In the genomic region with DNA sequence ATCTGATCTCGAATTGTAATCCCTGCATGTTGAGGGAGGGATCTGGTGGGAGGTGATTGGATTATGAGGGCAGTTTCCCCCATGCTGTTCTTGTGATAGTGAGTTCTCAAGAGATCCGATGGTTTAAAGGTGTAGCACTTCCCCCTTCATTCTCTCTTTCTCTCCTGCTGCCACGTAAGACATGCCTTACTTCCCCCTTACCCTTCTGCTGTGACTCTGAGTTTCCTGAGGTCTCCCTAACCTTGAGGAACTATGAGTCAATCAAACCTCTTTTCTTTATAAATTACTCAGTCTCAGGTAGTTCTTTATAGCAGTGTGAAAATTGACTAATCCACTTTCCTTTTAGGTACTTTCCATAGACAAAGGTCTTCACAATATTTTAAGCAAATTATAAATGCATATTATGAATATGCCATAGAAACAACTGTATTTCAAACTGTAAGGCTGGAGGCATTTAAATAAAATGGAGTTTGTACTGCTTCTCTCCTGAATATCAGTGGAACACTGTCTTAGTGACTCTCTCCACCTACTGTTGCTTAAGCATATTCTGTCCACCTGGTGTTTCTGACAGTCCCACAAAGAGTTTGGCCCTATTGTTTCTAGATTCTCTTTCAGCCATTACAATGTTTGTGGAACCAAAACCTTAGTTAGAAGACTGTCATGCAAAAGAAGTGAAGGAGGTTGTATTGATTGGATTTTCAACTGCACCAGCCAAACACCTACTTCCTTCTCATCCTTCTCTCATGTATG, we compare ENCODE assay signal across 17 cellular contexts. TPM values are rescaled to one million over a fixed set of nuclear protein-coding genes. Genes with fewer than 3 reads are reported as not detected.
A peak's percentile ranks its signal among the peaks of the same experiment; 100 is the strongest.
DNase-seq lines count a peak whose midpoint lies in the region; ATAC-seq and TF ChIP-seq lines count a peak whose summit lies in the region.
"Had no signal": no experiment of that assay in that cellular context is flagged by ENCODE, and none has a peak within 500 bp of the region (broad histone marks: within the 10 kb centered on the region; RNA-seq: fewer than 3 reads in every experiment).

No MANE protein-coding gene starts in this region.

- no peaks in the 10 kb centered on the region for H3K36me3 ChIP-seq in MM.1S (replicated peaks; ENCODE audit: insufficient read depth, low read length)
- H3K36me3 ChIP-seq: gastroesophageal sphincter, prostate gland, SJCRH30, stomach had no signal

- TF ChIP-seq CTCF in MM.1S (IDR thresholded peaks at IDR 0.05; ENCODE audit: low read length): no peak; the same call in 1 of the 2 replicates

- ATAC-seq in GM21619 (IDR thresholded peaks at IDR 0.05; ENCODE audit: unreplicated experiment): peak; percentile 31
- ATAC-seq in stimulated activated effector memory CD8-positive, alpha-beta T cell treated with anti-CD3 and anti-CD28 coated beads, Interleukin-12 subunit alpha, Interleukin-12 subunit beta, amount 100 ng/mL, for 72 hours: peak; percentile 77
- no peak for ATAC-seq in GM21360 (IDR thresholded peaks at IDR 0.05; ENCODE audit: unreplicated experiment)
- ATAC-seq: gastroesophageal sphincter had no signal

- no peaks in the 10 kb centered on the region for H3K9me3 Mint-ChIP-seq in activated naive CD4-positive, alpha-beta T cell treated with anti-CD3 and anti-CD28 coated beads, Interleukin-2, amount 50 U/mL, for 24 hours
- H3K9me3 Mint-ChIP-seq in stimulated activated effector memory CD8-positive, alpha-beta T cell treated with anti-CD3 and anti-CD28 coated beads, Interleukin-12 subunit alpha, Interleukin-12 subunit beta, amount 100 ng/mL, for 72 hours: no peaks in the 10 kb centered on the region

- no peak overlapping the region; the same call in 1 of the 2 replicates for H3K4me2 ChIP-seq in MM.1S (ENCODE audit: low read depth, low read length)

- peaks cover 5% of the 10 kb centered on the region for H3K27me3 Mint-ChIP-seq in activated naive CD4-positive, alpha-beta T cell treated with anti-CD3 and anti-CD28 coated beads, Interleukin-2, amount 50 U/mL, for 24 hours

- H3K9me2 ChIP-seq in MM.1S (replicated peaks; ENCODE audit: insufficient read depth, low read length): no peaks in the 10 kb centered on the region

- no peaks in the 10 kb centered on the region for H4K20me1 ChIP-seq in MM.1S (ENCODE audit: insufficient read depth, low read length)

- no peak overlapping the region for H3K9ac ChIP-seq in MM.1S (ENCODE audit: low read length)

- no peak overlapping the region for H3K4me3 ChIP-seq in MM.1S (ENCODE audit: low read length)
- H3K4me3 ChIP-seq: gastroesophageal sphincter, prostate gland, SJCRH30, stomach had no signal

- no peak for DNase-seq in activated naive CD4-positive, alpha-beta T cell treated with Interleukin-2 at 50 U/mL for 16 hours
- no peak for DNase-seq in MM.1S
- DNase-seq in stimulated activated effector memory CD8-positive, alpha-beta T cell treated with anti-CD3 and anti-CD28 coated beads, Interleukin-12 subunit alpha, Interleukin-12 subunit beta, amount 100 ng/mL, for 72 hours (ENCODE audit: low spot score in 2 of 2): peak in 1 of 2 donors; percentile 56
- DNase-seq in occipital lobe (lab: John Stamatoyannopoulos, UW): no peak
- DNase-seq in glomerular visceral epithelial cell (ENCODE audit: extremely low spot score): no peak
- DNase-seq: AML-193, HCEC 1CT, midbrain, NCI-H2029, NCI-H748 treated with DMSO at 0.1 percent for 48 hours, SJCRH30, stomach had no signal

- peaks cover 7% of the 10 kb centered on the region for H3F3A ChIP-seq in MM.1S (ENCODE audit: insufficient read depth, low read length)

- peaks cover 52% of the 10 kb centered on the region for H3K4me1 Mint-ChIP-seq in activated naive CD4-positive, alpha-beta T cell treated with anti-CD3 and anti-CD28 coated beads, Interleukin-2, amount 50 U/mL, for 24 hours
- H3K4me1 Mint-ChIP-seq in stimulated activated effector memory CD8-positive, alpha-beta T cell treated with anti-CD3 and anti-CD28 coated beads, Interleukin-12 subunit alpha, Interleukin-12 subunit beta, amount 100 ng/mL, for 72 hours: peaks cover 42% of the 10 kb centered on the region

- H2AFZ ChIP-seq in MM.1S (ENCODE audit: low read length): no peak overlapping the region

- peak overlapping the region; percentile 96 for H3K27ac Mint-ChIP-seq in activated naive CD4-positive, alpha-beta T cell treated with anti-CD3 and anti-CD28 coated beads, Interleukin-2, amount 50 U/mL, for 24 hours
- peak overlapping the region; percentile 53 for H3K27ac Mint-ChIP-seq in stimulated activated effector memory CD8-positive, alpha-beta T cell treated with anti-CD3 and anti-CD28 coated beads, Interleukin-12 subunit alpha, Interleukin-12 subunit beta, amount 100 ng/mL, for 72 hours

- peak overlapping the region; percentile 77 for H3K4me3 Mint-ChIP-seq in activated naive CD4-positive, alpha-beta T cell treated with anti-CD3 and anti-CD28 coated beads, Interleukin-2, amount 50 U/mL, for 24 hours
- peak overlapping the region; percentile 1 for H3K4me3 Mint-ChIP-seq in stimulated activated effector memory CD8-positive, alpha-beta T cell treated with anti-CD3 and anti-CD28 coated beads, Interleukin-12 subunit alpha, Interleukin-12 subunit beta, amount 100 ng/mL, for 72 hours

- no peaks in the 10 kb centered on the region for H3K9me3 ChIP-seq in MM.1S (replicated peaks; ENCODE audit: insufficient read depth, low read length)
- H3K9me3 ChIP-seq: gastroesophageal sphincter, prostate gland, SJCRH30 had no signal

- no peaks in the 10 kb centered on the region for H3K27me3 ChIP-seq in MM.1S (replicated peaks; ENCODE audit: insufficient read depth, low read length)
- H3K27me3 ChIP-seq: gastroesophageal sphincter, SJCRH30, stomach had no signal

- H3K36me3 Mint-ChIP-seq in activated naive CD4-positive, alpha-beta T cell treated with anti-CD3 and anti-CD28 coated beads, Interleukin-2, amount 50 U/mL, for 24 hours: peaks cover 1% of the 10 kb centered on the region
- peaks cover 24% of the 10 kb centered on the region for H3K36me3 Mint-ChIP-seq in stimulated activated effector memory CD8-positive, alpha-beta T cell treated with anti-CD3 and anti-CD28 coated beads, Interleukin-12 subunit alpha, Interleukin-12 subunit beta, amount 100 ng/mL, for 72 hours

- peaks cover 38% of the 10 kb centered on the region for H3K4me1 ChIP-seq in MM.1S (ENCODE audit: low read length)
- H3K4me1 ChIP-seq: gastroesophageal sphincter, prostate gland, stomach had no signal

- no peaks in the 10 kb centered on the region for H3K79me2 ChIP-seq in MM.1S (ENCODE audit: low read length)

- peak overlapping the region; percentile 13; the same call in 1 of the 2 replicates for H3K27ac ChIP-seq in MM.1S (ENCODE audit: low read length)
- H3K27ac ChIP-seq: gastroesophageal sphincter, prostate gland, SJCRH30, stomach had no signal

RNA-seq across cellular contexts. Expression of a gene that starts 24.3 kb away (rescaled TPM):
- not detected for total RNA-seq in occipital lobe
- total RNA-seq: gastroesophageal sphincter, prostate gland, SJCRH30, stomach had no signal
